10 cellular contexts compared by ENCODE assay signal in genomic region chr11:112227471-112227870, GRCh38. TPM values are rescaled to one million over a fixed set of nuclear protein-coding genes. Genes with fewer than 3 reads are reported as not detected.
DNase-seq lines count a peak whose midpoint lies in the region; ATAC-seq and TF ChIP-seq lines count a peak whose summit lies in the region.
"Had no signal": no experiment of that assay in that cellular context is flagged by ENCODE, and none has a peak within 500 bp of the region (broad histone marks: within the 10 kb centered on the region; RNA-seq: fewer than 3 reads in every experiment).

No MANE protein-coding gene starts in this region.

- TF ChIP-seq POLR2A in heart left ventricle (IDR thresholded peaks at IDR 0.05) (no peak), vagina (IDR thresholded peaks at IDR 0.05) (no peak)

- H2BK15ac ChIP-seq in mesenchymal stem cell (ENCODE audit: low read depth, poor library complexity, severe bottlenecking): no peak overlapping the region

- H4K8ac ChIP-seq in mesenchymal stem cell (ENCODE audit: low read length): no peak overlapping the region

- H3K9ac ChIP-seq in mesenchymal stem cell (ENCODE audit: low read length): peak overlapping the region; percentile 99

- ATAC-seq in heart left ventricle (no peak), left ventricle myocardium superior (no peak), HG02571 (IDR thresholded peaks at IDR 0.05; ENCODE audit: unreplicated experiment) (no peak)

- DNase-seq in heart left ventricle (no peak), left ventricle myocardium superior (no peak), brain microvascular endothelial cell (no peak), mesenchymal stem cell (no peak), vagina (ENCODE audit: extremely low spot score in 2 of 2) (peak in 1 of 2 donors; percentile 85), HPDE6-E6E7 (ENCODE audit: extremely low spot score) (no peak), SW 1271 (lab: John Stamatoyannopoulos, UW) (no peak)
- DNase-seq: cortex of kidney had no signal

- no peak overlapping the region for H3K18ac ChIP-seq in mesenchymal stem cell (ENCODE audit: low read depth in 1 of 2, low read length in 2 of 2)

- H2BK12ac ChIP-seq in mesenchymal stem cell (ENCODE audit: low read length in 2 of 2): peak overlapping the region in 1 of 2 experiments; percentile 42

- in situ Hi-C loops in brain microvascular endothelial cell (cut with HindIII; ENCODE audit: low pct_ligation_motif_present, low sequenced_read_pairs): no loop called here

- peak overlapping the region; percentile 82 for H3K4me2 ChIP-seq in mesenchymal stem cell (ENCODE audit: low read length, poor library complexity, severe bottlenecking)

- H2BK5ac ChIP-seq in mesenchymal stem cell (ENCODE audit: low read depth, low read length, poor library complexity, severe bottlenecking): no peak overlapping the region

- H3K23ac ChIP-seq in mesenchymal stem cell (ENCODE audit: low read length in 2 of 2): peak overlapping the region in 1 of 2 experiments; percentile 24

- H3K9me3 ChIP-seq in heart left ventricle (no peaks in the 10 kb centered on the region), mesenchymal stem cell (ENCODE audit: control insufficient read depth, low read length) (no peaks in the 10 kb centered on the region), vagina (no peaks in the 10 kb centered on the region)

- H3K36me3 ChIP-seq in heart left ventricle (peaks cover 0 to 44% (median 29%) of the 10 kb centered on the region in 9 donors), brain microvascular endothelial cell (replicated peaks) (peaks cover 9% of the 10 kb centered on the region), mesenchymal stem cell (ENCODE audit: control insufficient read depth in 1 of 2, insufficient read depth in 2 of 2, low read depth in 1 of 2, low read length in 2 of 2) (peaks cover 0 to 38% of the 10 kb centered on the region in 2 experiments), vagina (peaks cover 0 to 25% of the 10 kb centered on the region in 2 donors)

- H3K4me3 ChIP-seq in heart left ventricle (peak overlapping the region in 10 of 12 donors; percentile 52 to 91 (median 86)), brain microvascular endothelial cell (ENCODE audit: low read depth, low read length) (peak overlapping the region; percentile 72), mesenchymal stem cell (ENCODE audit: insufficient read depth in 1 of 2, low read depth in 1 of 2, low read length in 2 of 2) (peak overlapping the region in 1 of 2 experiments; percentile 99), vagina (peak overlapping the region; percentile 65 to 69)

- peaks cover 10% of the 10 kb centered on the region for H3K79me1 ChIP-seq in mesenchymal stem cell (replicated peaks; ENCODE audit: low read length, poor library complexity, severe bottlenecking)

- intact Hi-C loops in heart left ventricle (cut with DNase I) (loop anchor here in 3 of 10 donors (2.0 to 10.0 kb wide), 3 partner anchors 53 to 1057 kb away; no protein-coding TSS in a partner anchor), left ventricle myocardium superior (cut with micrococcal nuclease) (no loop called here), vagina (cut with DNase I) (no loop called here)

- H3K4me1 ChIP-seq in heart left ventricle (peaks cover 0 to 17% (median 7%) of the 10 kb centered on the region in 12 donors), mesenchymal stem cell (ENCODE audit: control insufficient read depth, insufficient read depth, low read depth, low read length) (peaks cover 6% of the 10 kb centered on the region), vagina (peaks cover 22% of the 10 kb centered on the region)

- no peak overlapping the region for H2BK120ac ChIP-seq in mesenchymal stem cell (ENCODE audit: low read depth, low read length)

- H3K4ac ChIP-seq in mesenchymal stem cell (ENCODE audit: low read depth in 1 of 2, low read length in 2 of 2): no peak overlapping the region

- peak overlapping the region; percentile 45 for H4K91ac ChIP-seq in mesenchymal stem cell (ENCODE audit: low read length)

- no peak for TF ChIP-seq CTCF in heart left ventricle (IDR thresholded peaks at IDR 0.05)
- no peak for TF ChIP-seq CTCF in brain microvascular endothelial cell (IDR thresholded peaks at IDR 0.05; ENCODE audit: low read depth, low read length, missing control alignments)
- TF ChIP-seq CTCF in vagina (IDR thresholded peaks at IDR 0.05): no peak

- no peak overlapping the region for H2AK5ac ChIP-seq in mesenchymal stem cell (ENCODE audit: low read length, severe bottlenecking)

- H3K27ac ChIP-seq in heart left ventricle (peak overlapping the region in 8 of 12 donors; percentile 94 to 100 (median 98)), brain microvascular endothelial cell (no peak overlapping the region), mesenchymal stem cell (ENCODE audit: low read length, poor library complexity, severe bottlenecking) (no peak overlapping the region), vagina (peak overlapping the region; percentile 99)

- H3K27me3 ChIP-seq in heart left ventricle (no peaks in the 10 kb centered on the region), brain microvascular endothelial cell (replicated peaks) (no peaks in the 10 kb centered on the region), mesenchymal stem cell (ENCODE audit: control insufficient read depth in 1 of 2, insufficient read depth in 1 of 2, low read length in 2 of 2) (no peaks in the 10 kb centered on the region), vagina (no peaks in the 10 kb centered on the region)

- H3K14ac ChIP-seq in mesenchymal stem cell (ENCODE audit: low read length in 2 of 2): no peak overlapping the region

- no peak overlapping the region for H2AFZ ChIP-seq in mesenchymal stem cell (ENCODE audit: low read depth, low read length)

- WGBS in heart left ventricle, 4 donors: 63 to 94% (median 72%) methylated on average over 4 of the region's 4 CpGs
- 70% methylated on average over 4 of the region's 4 CpGs for WGBS in mesenchymal stem cell

RNA-seq across cellular contexts. Expression of gene PTS, which starts 1.2 kb away (rescaled TPM):
- 10 to 100 TPM; 21.6 to 45.8 (median 29.9) TPM for total RNA-seq in heart left ventricle
- polyA plus RNA-seq in heart left ventricle: 10 to 100 TPM; 54.4 to 77.7 TPM
- 25.2 TPM for total RNA-seq in left ventricle myocardium superior
- 76.4 TPM for polyA plus RNA-seq in mesenchymal stem cell (2013, experiment 1 of 2)
- polyA plus RNA-seq in mesenchymal stem cell (2013, experiment 2 of 2): 83.4 TPM
- 26.3 TPM for total RNA-seq in vagina

RNA-seq across cellular contexts. Expression of gene PLET1, which starts 33.2 kb away (rescaled TPM):
- total RNA-seq in heart left ventricle: not detected
- polyA plus RNA-seq in heart left ventricle: not detected
- not detected for total RNA-seq in left ventricle myocardium superior
- polyA plus RNA-seq in mesenchymal stem cell (2013, experiment 1 of 2): not detected
- polyA plus RNA-seq in mesenchymal stem cell (2013, experiment 2 of 2): not detected
- not detected for total RNA-seq in vagina
- total RNA-seq: RPMI7951 had no signal

RNA-seq across cellular contexts. Expression of gene BCO2, which starts 52.2 kb away (rescaled TPM):
- 100 to 1,000 TPM in 4 of 9 donors, 10 to 100 TPM in 5; 51.8 to 126 (median 86.1) TPM for total RNA-seq in heart left ventricle
- 10 to 100 TPM; 58.4 to 80.7 TPM for polyA plus RNA-seq in heart left ventricle
- total RNA-seq in left ventricle myocardium superior: 137 TPM
- 5.3 TPM for polyA plus RNA-seq in mesenchymal stem cell (2013, experiment 1 of 2)
- 4.9 TPM for polyA plus RNA-seq in mesenchymal stem cell (2013, experiment 2 of 2)
- total RNA-seq in vagina: 11.0 TPM

Comparison
In these comparisons a context has a peak if more than half of its experiments do, and no peak if none do; other contexts are left out.
1. H3K27ac ChIP-seq: peak in heart left ventricle (8 of 12) and vagina (single experiment); none in brain microvascular endothelial cell (single experiment) and mesenchymal stem cell (single experiment).